1 cellular context compared by ENCODE assay signal in genomic region chr1:215631489-215631888, GRCh38.
TF ChIP-seq lines count a peak whose summit lies in the region.

No MANE protein-coding gene starts in this region.

TF ChIP-seq in H1, 55 proteins besides CTCF, POLR2A, EP300 and RAD21 (continued from another document):
- TF ChIP-seq, protein P1, sequence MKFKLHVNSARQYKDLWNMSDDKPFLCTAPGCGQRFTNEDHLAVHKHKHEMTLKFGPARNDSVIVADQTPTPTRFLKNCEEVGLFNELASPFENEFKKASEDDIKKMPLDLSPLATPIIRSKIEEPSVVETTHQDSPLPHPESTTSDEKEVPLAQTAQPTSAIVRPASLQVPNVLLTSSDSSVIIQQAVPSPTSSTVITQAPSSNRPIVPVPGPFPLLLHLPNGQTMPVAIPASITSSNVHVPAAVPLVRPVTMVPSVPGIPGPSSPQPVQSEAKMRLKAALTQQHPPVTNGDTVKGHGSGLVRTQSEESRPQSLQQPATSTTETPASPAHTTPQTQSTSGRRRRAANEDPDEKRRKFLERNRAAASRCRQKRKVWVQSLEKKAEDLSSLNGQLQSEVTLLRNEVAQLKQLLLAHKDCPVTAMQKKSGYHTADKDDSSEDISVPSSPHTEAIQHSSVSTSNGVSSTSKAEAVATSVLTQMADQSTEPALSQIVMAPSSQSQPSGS (IDR thresholded peaks at IDR 0.05; ENCODE audit: low read length) = no peak
- no peak for TF ChIP-seq RBBP5 (IDR thresholded peaks at IDR 0.05; ENCODE audit: borderline replicate concordance, low read depth, low read length)
